In genomic region chr14:63727231-63727735, GRCh38 we compare ENCODE assay signal across 8 cellular contexts. TPM values are rescaled to one million over a fixed set of nuclear protein-coding genes. Genes with fewer than 3 reads are reported as not detected.
DNase-seq lines count a peak whose midpoint lies in the region; ATAC-seq and TF ChIP-seq lines count a peak whose summit lies in the region.

No MANE protein-coding gene starts in this region.

- H3K27ac Mint-ChIP-seq in GM23338 = peak overlapping the region; percentile 88; the same call in 1 of the 2 replicates
- peak overlapping the region; percentile 94 for H3K27ac Mint-ChIP-seq in activated CD8-positive, alpha-beta T cell treated with anti-CD3 and anti-CD28 coated beads for 36 hours
- peak overlapping the region; percentile 95 to 98 (median 97) for H3K27ac Mint-ChIP-seq in naive thymus-derived CD8-positive, alpha-beta T cell

- H3K79me2 ChIP-seq in GM23338 (replicated peaks; ENCODE audit: insufficient read depth) = no peaks in the 10 kb centered on the region

- ATAC-seq in GM23338 = peak; percentile 82
- ATAC-seq in activated CD8-positive, alpha-beta T cell treated with anti-CD3 and anti-CD28 coated beads for 36 hours = peak; percentile 38
- ATAC-seq in naive thymus-derived CD8-positive, alpha-beta T cell = peak; percentile 24 to 45

- H3K27me3 ChIP-seq in GM23338 (ENCODE audit: insufficient read depth) = peaks cover 37% of the 10 kb centered on the region

- H3K36me3 Mint-ChIP-seq in GM23338 (ENCODE audit: low read depth) = peaks cover 4% of the 10 kb centered on the region; the same call in 1 of the 3 replicates
- H3K36me3 Mint-ChIP-seq in activated CD8-positive, alpha-beta T cell treated with anti-CD3 and anti-CD28 coated beads for 36 hours (ENCODE audit: low read depth) = peaks cover 7% of the 10 kb centered on the region
- peaks cover 2 to 5% (median 3%) of the 10 kb centered on the region in 3 donors for H3K36me3 Mint-ChIP-seq in naive thymus-derived CD8-positive, alpha-beta T cell

- peaks cover 13% of the 10 kb centered on the region; the same call in 1 of the 2 replicates for H3K4me1 ChIP-seq in GM23338 (ENCODE audit: insufficient read depth)
- H3K4me1 ChIP-seq in urinary bladder (ENCODE audit: insufficient read depth) = no peaks in the 10 kb centered on the region

- TF ChIP-seq CTCF in GM23338 (conservative IDR thresholded peaks at IDR 0.05; ENCODE audit: low read depth in 2 of 2) (no peak), fibroblast of the aortic adventitia (IDR thresholded peaks at IDR 0.05; ENCODE audit: insufficient read depth, low read length) (no peak)
- no peak for TF ChIP-seq CTCF in activated CD8-positive, alpha-beta T cell treated with anti-CD3 and anti-CD28 coated beads for 36 hours (IDR thresholded peaks at IDR 0.05)

- peak overlapping the region; percentile 85 for H3K4me3 ChIP-seq in GM23338
- H3K4me3 ChIP-seq in Jurkat, Clone E6-1 (ENCODE audit: low read length) = peak overlapping the region; percentile 84
- peak overlapping the region; percentile 95 for H3K4me3 ChIP-seq in fibroblast of the aortic adventitia (ENCODE audit: low read depth, low read length)
- H3K4me3 ChIP-seq in urinary bladder (ENCODE audit: low read depth, low read length) = peak overlapping the region; percentile 95

- H4K20me1 ChIP-seq in GM23338 (replicated peaks; ENCODE audit: insufficient read depth) = no peaks in the 10 kb centered on the region

- CTCF ChIA-PET in activated CD8-positive, alpha-beta T cell treated with anti-CD3 and anti-CD28 coated beads for 36 hours (lab: Charles Lee) = interaction anchor here (0.8 to 1.4 kb wide), 3 partner anchors 38 to 55 kb away, joined by 3 to 5 read pairs (median 3); no protein-coding TSS in a partner anchor

- peak overlapping the region; percentile 84 for H3K4me2 ChIP-seq in GM23338

- under 1% methylated on average over 45 of the region's 45 CpGs for WGBS in urinary bladder

- H3K36me3 ChIP-seq in GM23338 (ENCODE audit: insufficient read depth) (no peaks in the 10 kb centered on the region), urinary bladder (ENCODE audit: insufficient read depth) (no peaks in the 10 kb centered on the region)

- H3K4me1 Mint-ChIP-seq in GM23338 = peaks cover 24% of the 10 kb centered on the region
- H3K4me1 Mint-ChIP-seq in activated CD8-positive, alpha-beta T cell treated with anti-CD3 and anti-CD28 coated beads for 36 hours (ENCODE audit: low read depth) = peaks cover 26% of the 10 kb centered on the region
- peaks cover 25 to 44% (median 43%) of the 10 kb centered on the region in 4 donors for H3K4me1 Mint-ChIP-seq in naive thymus-derived CD8-positive, alpha-beta T cell

- H3K9me3 Mint-ChIP-seq in GM23338 = no peaks in the 10 kb centered on the region
- H3K9me3 Mint-ChIP-seq in activated CD8-positive, alpha-beta T cell treated with anti-CD3 and anti-CD28 coated beads for 36 hours = no peaks in the 10 kb centered on the region
- H3K9me3 Mint-ChIP-seq in naive thymus-derived CD8-positive, alpha-beta T cell = no peaks in the 10 kb centered on the region

- H3K27ac ChIP-seq in GM23338 (ENCODE audit: low read depth) (no peak overlapping the region), urinary bladder (ENCODE audit: low read depth) (peak overlapping the region; percentile 41)

- H2AFZ ChIP-seq in GM23338 = peak overlapping the region; percentile 100

- no peaks in the 10 kb centered on the region; the same call in 1 of the 2 replicates for H3K9me2 ChIP-seq in GM23338 (ENCODE audit: insufficient read depth)

- POLR2A ChIA-PET in activated CD8-positive, alpha-beta T cell treated with anti-CD3 and anti-CD28 coated beads for 36 hours (lab: Charles Lee) = interaction anchor here (1.0 kb wide), 1 partner anchor 250 kb away, joined by 3 read pairs; no protein-coding TSS in a partner anchor
- POLR2A ChIA-PET in naive thymus-derived CD8-positive, alpha-beta T cell (lab: Charles Lee) = interaction anchor here (0.6 to 6.6 kb wide), 11 partner anchors 9 to 1862 kb away, joined by 3 to 94 read pairs (median 6); partner anchors contain the start of genes PPP2R5E and WDR89

- peak overlapping the region; percentile 99 for H3K4me3 Mint-ChIP-seq in GM23338
- H3K4me3 Mint-ChIP-seq in activated CD8-positive, alpha-beta T cell treated with anti-CD3 and anti-CD28 coated beads for 36 hours = peak overlapping the region; percentile 100
- H3K4me3 Mint-ChIP-seq in naive thymus-derived CD8-positive, alpha-beta T cell = peak overlapping the region; percentile 96 to 99 (median 99)

- intact Hi-C loops in activated CD8-positive, alpha-beta T cell treated with anti-CD3 and anti-CD28 coated beads for 36 hours (cut with micrococcal nuclease) = loop anchor here (5.0 kb wide), 1 partner anchor 85 kb away; the partner anchor contains the start of gene WDR89

- DNase-seq in NCI-H82 (lab: John Stamatoyannopoulos, UW) = peak; percentile 57
- no peak for DNase-seq in NCI-H82 treated with DMSO at 0.1 percent for 48 hours (lab: John Stamatoyannopoulos, UW; ENCODE audit: unreplicated experiment)
- DNase-seq in GM23338 (ENCODE audit: low spot score) = peak; percentile 57
- DNase-seq in Jurkat, Clone E6-1 (ENCODE audit: low read depth, low spot score) = no peak
- DNase-seq in activated CD8-positive, alpha-beta T cell treated with anti-CD3 and anti-CD28 coated beads for 36 hours = peak; percentile 17
- DNase-seq in fibroblast of the aortic adventitia (ENCODE audit: low read depth) = peak; percentile 43
- peak in 3 of 10 donors; percentile 16 to 33 (median 30) for DNase-seq in naive thymus-derived CD8-positive, alpha-beta T cell

- H3F3A ChIP-seq in GM23338 (replicated peaks; ENCODE audit: low read depth) = peaks cover 12% of the 10 kb centered on the region

- peaks cover 25% of the 10 kb centered on the region for H3K27me3 Mint-ChIP-seq in GM23338 (ENCODE audit: insufficient read depth, low read depth, poor library complexity)
- no peaks in the 10 kb centered on the region for H3K27me3 Mint-ChIP-seq in activated CD8-positive, alpha-beta T cell treated with anti-CD3 and anti-CD28 coated beads for 36 hours
- H3K27me3 Mint-ChIP-seq in naive thymus-derived CD8-positive, alpha-beta T cell = no peaks in the 10 kb centered on the region

TF ChIP-seq in GM23338, 12 proteins besides CTCF, POLR2A, EP300 and RAD21:
- no peak for TF ChIP-seq EZH2 (IDR thresholded peaks at IDR 0.05; ENCODE audit: low read depth, unreplicated experiment)
- no peak for TF ChIP-seq ETS1 (IDR thresholded peaks at IDR 0.05)

RNA-seq across cellular contexts. Expression of gene SGPP1, which starts 0.6 kb away (rescaled TPM):
- 11.1 and 14.1 TPM in 2 replicates for total RNA-seq in GM23338 (2014; rRNA removed; shearing (Covaris generic))
- polyA plus RNA-seq in GM23338 (2016; fragmentation: Nextera tagmentation; extraction: Ambion mirVana) = 4.2 and 4.3 TPM in 2 replicates
- polyA plus RNA-seq in Jurkat, Clone E6-1 (2012; ENCODE audit: insufficient read depth, insufficient read length) = 7.3 TPM
- 10 to 100 TPM; 10.5 to 10.9 TPM for total RNA-seq in activated CD8-positive, alpha-beta T cell treated with anti-CD3 and anti-CD28 coated beads for 36 hours
- 8.3 and 34.4 TPM in 2 replicates for total RNA-seq in fibroblast of the aortic adventitia (ENCODE audit: low replicate concordance)
- 10 to 100 TPM; 16.4 to 16.6 TPM for total RNA-seq in naive thymus-derived CD8-positive, alpha-beta T cell
- 10 to 100 TPM in 2 of 3 donors, 1 to 10 TPM in 1; 9.2 to 14.5 (median 11.3) TPM for polyA plus RNA-seq in naive thymus-derived CD8-positive, alpha-beta T cell
- total RNA-seq in urinary bladder = 40.1 TPM
- 13.0 TPM for polyA plus RNA-seq in urinary bladder

Comparison
In these comparisons a context has a peak if more than half of its experiments do, and no peak if none do; other contexts are left out.
1. DNase-seq: peak in NCI-H82 (single experiment), GM23338 (single experiment), activated CD8-positive, alpha-beta T cell treated with anti-CD3 and anti-CD28 coated beads for 36 hours (single experiment) and fibroblast of the aortic adventitia (single experiment); none in NCI-H82 treated with DMSO at 0.1 percent for 48 hours (single experiment) and Jurkat, Clone E6-1 (single experiment).
2. Peak in every context shown above with its lines, with median percentiles within 50 percentile points of each other: ATAC-seq, H3K4me3 ChIP-seq, H3K27ac Mint-ChIP-seq and H3K4me3 Mint-ChIP-seq.